Comparison of ENCODE assay signal across 28 cellular contexts in the genomic region with DNA sequence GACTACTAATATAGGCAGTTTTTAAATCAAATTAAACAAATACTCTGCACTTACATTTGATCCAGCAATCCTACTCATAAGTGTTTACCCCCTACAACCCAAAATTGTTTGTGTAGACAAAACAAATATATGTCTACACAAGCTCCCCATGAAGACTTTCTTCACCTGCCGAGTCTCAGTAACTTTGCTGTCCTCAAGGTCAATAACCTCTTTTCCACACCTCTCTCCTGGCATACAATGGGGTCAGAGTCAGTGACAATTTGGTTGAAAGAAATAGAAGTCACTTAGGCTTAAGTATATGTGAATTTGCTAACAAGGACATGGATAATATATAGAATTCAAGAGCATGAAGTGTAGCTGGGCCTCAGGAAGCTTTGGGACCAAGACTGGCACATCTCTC.
"Had no signal": no experiment of that assay in that cellular context is flagged by ENCODE, and none has a peak within 500 bp of the region (broad histone marks: within the 10 kb centered on the region; RNA-seq: fewer than 3 reads in every experiment).

No MANE protein-coding gene starts in this region.

- H3K4me1 Mint-ChIP-seq: stimulated activated effector memory CD8-positive, alpha-beta T cell treated with anti-CD3 and anti-CD28 coated beads, Interleukin-12 subunit alpha, Interleukin-12 subunit beta, amount 100 ng/mL, for 72 hours; stimulated activated naive B cell treated with anti-CD40 and anti-IgM and Interleukin-4, amounts not matched to agents 10 μg/mL and 1 μg/mL and 100 μg/mL, for 72 hours; stimulated activated naive CD8-positive, alpha-beta T cell treated with anti-CD3 and anti-CD28 coated beads, Interleukin-15, amount 100 ng/mL, for 72 hours had no signal

- H3K27me3 Mint-ChIP-seq: stimulated activated naive CD8-positive, alpha-beta T cell treated with anti-CD3 and anti-CD28 coated beads, Interleukin-15, amount 100 ng/mL, for 72 hours; stimulated activated naive CD8-positive, alpha-beta T cell treated with anti-CD3 and anti-CD28 coated beads, Interleukin-15, Interleukin-2, amounts not matched to agents 100 ng/mL and 50 ng/mL, for 24 hours had no signal

- H3K4me3 ChIP-seq: stomach, suprapubic skin, testis, thoracic aorta, thyroid gland, tibial artery, tibial nerve, transverse colon, upper lobe of left lung, upper lobe of right lung, uterus, vagina had no signal

- H3K36me3 Mint-ChIP-seq: stimulated activated effector memory CD8-positive, alpha-beta T cell treated with anti-CD3 and anti-CD28 coated beads, Interleukin-12 subunit alpha, Interleukin-12 subunit beta, amount 100 ng/mL, for 72 hours; stimulated activated naive B cell treated with anti-CD40 and anti-IgM and Interleukin-4, amounts not matched to agents 10 μg/mL and 1 μg/mL and 100 μg/mL, for 72 hours; type B pancreatic cell had no signal

- FAIRE-seq: urothelium cell line had no signal

- H3K4me3 Mint-ChIP-seq: stimulated activated effector memory CD8-positive, alpha-beta T cell treated with anti-CD3 and anti-CD28 coated beads, Interleukin-12 subunit alpha, Interleukin-12 subunit beta, amount 100 ng/mL, for 72 hours; stimulated activated naive B cell treated with anti-CD40 and anti-IgM and Interleukin-4, amounts not matched to agents 10 μg/mL and 1 μg/mL and 100 μg/mL, for 72 hours; stimulated activated naive CD8-positive, alpha-beta T cell treated with anti-CD3 and anti-CD28 coated beads, Interleukin-15, amount 100 ng/mL, for 72 hours; stimulated activated naive CD8-positive, alpha-beta T cell treated with anti-CD3 and anti-CD28 coated beads, Interleukin-15, Interleukin-2, amounts not matched to agents 100 ng/mL and 50 ng/mL, for 24 hours; type B pancreatic cell had no signal

- H3K9me3 ChIP-seq: stomach, suprapubic skin, testis, thoracic aorta, thyroid gland, tibial artery, transverse colon, upper lobe of left lung, upper lobe of right lung, uterus, vagina had no signal

- H3K27ac ChIP-seq: stomach, suprapubic skin, testis, thoracic aorta, thyroid gland, tibial artery, tibial nerve, transverse colon, upper lobe of left lung, upper lobe of right lung, uterus, vagina had no signal

- H3K36me3 ChIP-seq: stomach, suprapubic skin, thoracic aorta, thyroid gland, tibial artery, transverse colon, upper lobe of left lung, upper lobe of right lung, uterus, vagina had no signal

- ATAC-seq: stimulated activated effector memory CD8-positive, alpha-beta T cell treated with anti-CD3 and anti-CD28 coated beads, Interleukin-12 subunit alpha, Interleukin-12 subunit beta, amount 100 ng/mL, for 72 hours; stimulated activated naive B cell treated with anti-CD40 and anti-IgM and Interleukin-4, amounts not matched to agents 10 μg/mL and 1 μg/mL and 100 μg/mL, for 72 hours; stimulated activated naive CD8-positive, alpha-beta T cell treated with anti-CD3 and anti-CD28 coated beads, Interleukin-15, amount 100 ng/mL, for 72 hours; stimulated activated naive CD8-positive, alpha-beta T cell treated with anti-CD3 and anti-CD28 coated beads, Interleukin-15, Interleukin-2, amounts not matched to agents 100 U/mL and 50 U/mL, for 24 hours; upper lobe of right lung had no signal

- DNase-seq: stimulated activated CD4-positive, alpha-beta T cell treated with anti-CD3 and anti-CD28 coated beads, Interleukin-2, amount 100 ng/mL, for 48 hours; stimulated activated CD4-positive, alpha-beta T cell treated with anti-CD3 and anti-CD28 coated beads, Interleukin-4, amount 100 ng/mL, for 1 hour; stimulated activated CD4-positive, alpha-beta T cell treated with anti-CD3 and anti-CD28 coated beads, Interleukin-4, amount 100 ng/mL, for 24 hours; stimulated activated CD4-positive, alpha-beta T cell treated with anti-CD3 and anti-CD28 coated beads, Interleukin-4, amount 100 ng/mL, for 4 hours; stimulated activated CD8-positive, alpha-beta memory T cell treated with anti-CD3 and anti-CD28 coated beads, Interleukin-4, amount 100 ng/mL, for 48 hours; stimulated activated naive B cell treated with anti-CD40 and anti-IgM and Interleukin-4, amounts not matched to agents 10 μg/mL and 1 μg/mL and 100 μg/mL, for 72 hours; stimulated activated naive CD4-positive, alpha-beta T cell; stimulated activated naive CD4-positive, alpha-beta T cell treated with Interleukin-2 at 50 U/mL for 16 hours; stimulated activated naive CD8-positive, alpha-beta T cell treated with anti-CD3 and anti-CD28 coated beads, Interleukin-15, amount 100 ng/mL, for 72 hours; stimulated activated naive CD8-positive, alpha-beta T cell treated with anti-CD3 and anti-CD28 coated beads, Interleukin-15, Interleukin-2, amounts not matched to agents 100 U/mL and 50 U/mL, for 24 hours; stomach; substantia nigra; testis; thyroid gland; tibial artery; transverse colon; trophoblast cell; upper lobe of left lung; upper lobe of right lung; uterus had no signal

- H3K27me3 ChIP-seq: stomach, suprapubic skin, testis, thyroid gland, tibial artery, tibial nerve, transverse colon, upper lobe of left lung, upper lobe of right lung, uterus, vagina had no signal

- H3K27ac Mint-ChIP-seq: stimulated activated effector memory CD8-positive, alpha-beta T cell treated with anti-CD3 and anti-CD28 coated beads, Interleukin-12 subunit alpha, Interleukin-12 subunit beta, amount 100 ng/mL, for 72 hours; stimulated activated naive B cell treated with anti-CD40 and anti-IgM and Interleukin-4, amounts not matched to agents 10 μg/mL and 1 μg/mL and 100 μg/mL, for 72 hours; stimulated activated naive CD8-positive, alpha-beta T cell treated with anti-CD3 and anti-CD28 coated beads, Interleukin-15, amount 100 ng/mL, for 72 hours; stimulated activated naive CD8-positive, alpha-beta T cell treated with anti-CD3 and anti-CD28 coated beads, Interleukin-15, Interleukin-2, amounts not matched to agents 100 ng/mL and 50 ng/mL, for 24 hours; type B pancreatic cell had no signal

- H3K9me3 Mint-ChIP-seq: stimulated activated effector memory CD8-positive, alpha-beta T cell treated with anti-CD3 and anti-CD28 coated beads, Interleukin-12 subunit alpha, Interleukin-12 subunit beta, amount 100 ng/mL, for 72 hours; stimulated activated naive CD8-positive, alpha-beta T cell treated with anti-CD3 and anti-CD28 coated beads, Interleukin-15, amount 100 ng/mL, for 72 hours; type B pancreatic cell had no signal

- H3K4me1 ChIP-seq: suprapubic skin, testis, upper lobe of left lung, upper lobe of right lung, uterus had no signal
